ENCODE assay signal across 25 cellular contexts in genomic region chr15:74138642-74139041, GRCh38. TPM values are rescaled to one million over a fixed set of nuclear protein-coding genes. Genes with fewer than 3 reads are reported as not detected.
DNase-seq lines count a peak whose midpoint lies in the region; ATAC-seq, FAIRE-seq and TF ChIP-seq lines count a peak whose summit lies in the region.
"Had no signal": no experiment of that assay in that cellular context is flagged by ENCODE, and none has a peak within 500 bp of the region (broad histone marks: within the 10 kb centered on the region; RNA-seq: fewer than 3 reads in every experiment).

No MANE protein-coding gene starts in this region.

- peak overlapping the region; percentile 32; the same call in 1 of the 2 replicates for H2AK5ac ChIP-seq in H1 (ENCODE audit: low read depth, low read length)
- no peak overlapping the region for H2AK5ac ChIP-seq in trophoblast cell (ENCODE audit: low read length)

- no peak overlapping the region for H4K12ac ChIP-seq in trophoblast cell (ENCODE audit: low read depth, low read length)

- no peak overlapping the region for H2BK20ac ChIP-seq in H1 (ENCODE audit: low read length)

- H3K4me1 ChIP-seq in H1 (replicated peaks in 1 of 4; ENCODE audit: control insufficient read depth in 3 of 4, insufficient read depth in 4 of 4, low read length in 3 of 4): peaks cover 8 to 44% (median 25%) of the 10 kb centered on the region in 4 experiments
- H3K4me1 ChIP-seq in trophoblast cell (ENCODE audit: control insufficient read depth in 1 of 2, insufficient read depth in 2 of 2, low read length in 2 of 2): peaks cover 6 to 14% of the 10 kb centered on the region in 2 experiments
- H3K4me1 ChIP-seq in SK-N-SH (ENCODE audit: control insufficient read depth in 1 of 2, insufficient read depth in 2 of 2, low read depth in 1 of 2, low read length in 1 of 2): peaks cover 13 to 37% of the 10 kb centered on the region in 2 experiments; a peak in 3 of 4 replicates
- H3K4me1 ChIP-seq in lower lobe of right lung: peaks cover 18% of the 10 kb centered on the region

- H2BK5ac ChIP-seq in H1 (ENCODE audit: low read depth, low read length) (peak overlapping the region; percentile 28; the same call in 1 of the 2 replicates), trophoblast cell (ENCODE audit: low read depth, low read length, poor library complexity) (no peak overlapping the region)

- intact Hi-C loops in Right ventricle myocardium inferior (cut with DNase I) (loop anchor here (10.0 kb wide), 1 partner anchor 164 kb away; no protein-coding TSS in a partner anchor), lower lobe of right lung (cut with DNase I) (no loop called here)

- WGBS in H1 (ENCODE audit: extremely low coverage in 1 of 2, insufficient coverage in 1 of 2, insufficient read length in 1 of 2, insufficient replicate concordance in 2 of 2, low coverage in 1 of 2, low lambda C conversion rate in 2 of 2, missing lambda C conversion rate in 1 of 2), 2 experiments: 77% methylated on average over 4 of the region's 4 CpGs; no CpG with 5 or more reads in 1 of the 2 experiments
- no CpG with 5 or more reads among the region's 4 CpGs for WGBS in trophoblast cell (ENCODE audit: extremely low coverage, insufficient coverage, insufficient read length)
- WGBS in SK-N-SH (ENCODE audit: low lambda C conversion rate): 94% methylated on average over 3 of the region's 4 CpGs

- H3K79me1 ChIP-seq in H1 (ENCODE audit: low read depth, low read length) (no peaks in the 10 kb centered on the region), trophoblast cell (ENCODE audit: low read length) (no peaks in the 10 kb centered on the region)

- 0 out of 2 replicates have a peak overlapping the region, but pooled peaks have one; percentile 88 for H2BK15ac ChIP-seq in H1 (ENCODE audit: low read length)

- H3K27me3 ChIP-seq in H1 (replicated peaks in 1 of 4; ENCODE audit: control insufficient read depth in 3 of 4, extremely low read depth in 1 of 4, insufficient read depth in 3 of 4, low read length in 3 of 4) (peaks cover 31 to 56% (median 51%) of the 10 kb centered on the region in 4 experiments), trophoblast cell (ENCODE audit: insufficient read depth, low read length) (peaks cover 29% of the 10 kb centered on the region), SK-N-SH (ENCODE audit: insufficient read depth) (no peaks in the 10 kb centered on the region), lower lobe of right lung (ENCODE audit: low read depth) (peaks cover 56% of the 10 kb centered on the region)
- H3K27me3 ChIP-seq: BE2C had no signal

- H2BK12ac ChIP-seq in H1 (ENCODE audit: low read depth, low read length) (peak overlapping the region; percentile 72; the same call in 1 of the 2 replicates), trophoblast cell (ENCODE audit: low read length) (peak overlapping the region; percentile 13)

- H3K23ac ChIP-seq in H1 (ENCODE audit: insufficient read length): no peak overlapping the region
- H3K23ac ChIP-seq in trophoblast cell (ENCODE audit: low read length): no peak overlapping the region

- H2BK120ac ChIP-seq in H1 (replicated peaks; ENCODE audit: low read depth, low read length) (no peak overlapping the region), trophoblast cell (ENCODE audit: insufficient read depth, low read length, poor library complexity) (no peak overlapping the region)

- H3K23me2 ChIP-seq in H1 (ENCODE audit: low read depth, low read length): peaks cover 14% of the 10 kb centered on the region; the same call in 1 of the 2 replicates

- H4K5ac ChIP-seq in H1 (ENCODE audit: insufficient read length, low read depth, low read length): no peak overlapping the region

- H3K9ac ChIP-seq in H1 (replicated peaks in 1 of 4; ENCODE audit: extremely low read depth in 1 of 4, low read depth in 3 of 4, low read length in 3 of 4) (no peak overlapping the region), trophoblast cell (ENCODE audit: low read length) (no peak overlapping the region), SK-N-SH (no peak overlapping the region)
- H3K9ac ChIP-seq: BLaER1 treated with 17β-estradiol and CSF1 and Interleukin-3, amounts not matched to agents 10 nM and 100 nM had no signal

- no peak for TF ChIP-seq POLR2A in H1 (IDR thresholded peaks at IDR 0.05; ENCODE audit: control extremely low read depth in 1 of 2, low read depth in 2 of 2, low read length in 2 of 2)

- no peaks in the 10 kb centered on the region; a peak in 1 of 4 replicates for H3K9me3 ChIP-seq in H1 (ENCODE audit: insufficient read depth in 2 of 2, low read depth in 1 of 2, low read length in 1 of 2)
- peaks cover 11% of the 10 kb centered on the region for H3K9me3 ChIP-seq in trophoblast cell (ENCODE audit: insufficient read depth, low read depth, low read length)
- H3K9me3 ChIP-seq in SK-N-SH: no peaks in the 10 kb centered on the region
- no peaks in the 10 kb centered on the region for H3K9me3 ChIP-seq in lower lobe of right lung
- H3K9me3 ChIP-seq: A549, BE2C, HAP-1 had no signal

- H3K79me2 ChIP-seq in H1 (ENCODE audit: control insufficient read depth in 1 of 2, insufficient read depth in 2 of 2, low read length in 2 of 2) (no peaks in the 10 kb centered on the region), trophoblast cell (ENCODE audit: control insufficient read depth, insufficient read depth, low read length, poor library complexity) (no peaks in the 10 kb centered on the region), SK-N-SH (ENCODE audit: insufficient read depth) (no peaks in the 10 kb centered on the region)

- ATAC-seq in Right ventricle myocardium inferior: no peak
- no peak for ATAC-seq in lower lobe of right lung
- ATAC-seq: A549, GM12878, GM23338 had no signal

- H2AFZ ChIP-seq in H1 (ENCODE audit: low read length) (no peak overlapping the region), trophoblast cell (ENCODE audit: insufficient read depth, low read length, poor library complexity) (no peak overlapping the region), SK-N-SH (ENCODE audit: low read depth) (no peak overlapping the region)
- H2AFZ ChIP-seq: GM23338 had no signal

- no peak overlapping the region for H3K27ac ChIP-seq in H1 (ENCODE audit: low read depth, low read length)
- H3K27ac ChIP-seq in trophoblast cell (ENCODE audit: low read depth, low read length): no peak overlapping the region
- H3K27ac ChIP-seq in SK-N-SH (ENCODE audit: low read depth in 2 of 2, low read length in 1 of 2): peak overlapping the region in 1 of 2 experiments; percentile 51; a peak in 2 of 4 replicates
- H3K27ac ChIP-seq in lower lobe of right lung: no peak overlapping the region
- H3K27ac ChIP-seq: A549; BLaER1 treated with 17β-estradiol and CSF1 and Interleukin-3, amounts not matched to agents 10 nM and 100 nM had no signal

- CTCF ChIA-PET in H1 (lab: Charles Lee; ENCODE audit: partially characterized antibody): interaction anchor here (0.8 to 2.2 kb wide), 8 partner anchors 41 to 182 kb away, joined by 3 to 9 read pairs (median 4); no protein-coding TSS in a partner anchor
- CTCF ChIA-PET in SK-N-SH (lab: Yijun Ruan, JAX): interaction anchor here (1.1 kb wide), 1 partner anchor 11 kb away, joined by 5 read pairs; no protein-coding TSS in a partner anchor

- TF ChIP-seq RAD21 in H1 (IDR thresholded peaks at IDR 0.05 in 1 of 2, conservative IDR thresholded peaks at IDR 0.05 in 1 of 2; ENCODE audit: low read depth in 2 of 2, low read length in 2 of 2) (no peak), SK-N-SH (IDR thresholded peaks at IDR 0.05; ENCODE audit: low read length) (no peak)

- POLR2A ChIA-PET in H1 (lab: Charles Lee; ENCODE audit: partially characterized antibody) (interaction anchor here (1.1 kb wide), 1 partner anchor 169 kb away, joined by 3 read pairs; no protein-coding TSS in a partner anchor), SK-N-SH (lab: Yijun Ruan, JAX) (no interaction called here)

- H3K14ac ChIP-seq in H1 (ENCODE audit: insufficient read length): no peak overlapping the region
- no peak overlapping the region for H3K14ac ChIP-seq in trophoblast cell (ENCODE audit: low read length)

- H3K4me2 ChIP-seq in H1 (ENCODE audit: insufficient read depth in 1 of 2, low read depth in 2 of 2, low read length in 2 of 2): no peak overlapping the region
- H3K4me2 ChIP-seq in trophoblast cell (ENCODE audit: low read length): no peak overlapping the region
- H3K4me2 ChIP-seq in SK-N-SH: no peak overlapping the region
- H3K4me2 ChIP-seq: A549 had no signal

- no peak overlapping the region for H3K4me3 ChIP-seq in H1 (ENCODE audit: extremely low read depth in 1 of 4, insufficient read depth in 2 of 4, low read depth in 3 of 4, low read length in 4 of 4)
- H3K4me3 ChIP-seq in trophoblast cell (ENCODE audit: low read depth, low read length): no peak overlapping the region
- H3K4me3 ChIP-seq in SK-N-SH (ENCODE audit: low read depth in 2 of 2, low read length in 1 of 2): no peak overlapping the region
- H3K4me3 ChIP-seq in lower lobe of right lung: no peak overlapping the region
- H3K4me3 ChIP-seq: A549; BLaER1 treated with 17β-estradiol and CSF1 and Interleukin-3, amounts not matched to agents 10 nM and 100 nM; GM12878; GM23338; HAP-1 had no signal

- H3K4ac ChIP-seq in H1 (replicated peaks; ENCODE audit: insufficient read length, low read depth, low read length) (no peak overlapping the region), trophoblast cell (ENCODE audit: low read depth, low read length) (no peak overlapping the region)

- FAIRE-seq in H1 (lab: Jason Lieb, UNC): no peak
- FAIRE-seq: A549, GM12878, GM18507, H54 had no signal

- peak overlapping the region; percentile 62 for H4K91ac ChIP-seq in H1 (replicated peaks; ENCODE audit: insufficient read length, low read length)
- H4K91ac ChIP-seq in trophoblast cell (ENCODE audit: low read depth, low read length): no peak overlapping the region

- H3K36me3 ChIP-seq in H1 (ENCODE audit: control insufficient read depth in 2 of 4, insufficient read depth in 4 of 4, low read length in 3 of 4): no peaks in the 10 kb centered on the region
- no peaks in the 10 kb centered on the region for H3K36me3 ChIP-seq in trophoblast cell (ENCODE audit: control insufficient read depth in 1 of 2, insufficient read depth in 2 of 2, low read length in 2 of 2)
- H3K36me3 ChIP-seq in SK-N-SH (replicated peaks in 1 of 2; ENCODE audit: control insufficient read depth in 1 of 2, insufficient read depth in 2 of 2, low read length in 1 of 2): no peaks in the 10 kb centered on the region
- no peaks in the 10 kb centered on the region for H3K36me3 ChIP-seq in lower lobe of right lung
- H3K36me3 ChIP-seq: BE2C; BLaER1 treated with 17β-estradiol and CSF1 and Interleukin-3, amounts not matched to agents 10 nM and 100 nM; HAP-1 had no signal

- H3K56ac ChIP-seq in H1 (replicated peaks; ENCODE audit: insufficient read length, low read depth, low read length): no peak overlapping the region

- DNase-seq in D341Med (ENCODE audit: low spot score) (peak; percentile 9), H1 (ENCODE audit: low read depth in 1 of 2, low spot score in 2 of 2) (no peak), trophoblast cell (no peak), SK-N-SH (no peak), Right ventricle myocardium inferior (ENCODE audit: missing footprints) (no peak), lower lobe of right lung (no peak)
- DNase-seq: 8988T; ACHN; AML-193; BE2C; Calu3; CD4-positive, alpha-beta memory T cell; COR-L47; DMS153; DND-41; GDM1; HFFc6 had no signal

- H3K18ac ChIP-seq in H1 (ENCODE audit: extremely low read depth, low read length): no peak overlapping the region; the same call in 1 of the 2 replicates
- H3K18ac ChIP-seq in trophoblast cell (ENCODE audit: low read length): no peak overlapping the region

- no peak for TF ChIP-seq CTCF in H1 (IDR thresholded peaks at IDR 0.05; ENCODE audit: control extremely low read depth in 1 of 3, insufficient read depth in 1 of 3, low read depth in 1 of 3, low read length in 3 of 3)
- no peak for TF ChIP-seq CTCF in SK-N-SH (IDR thresholded peaks at IDR 0.05)
- no peak for TF ChIP-seq CTCF in lower lobe of right lung (IDR thresholded peaks at IDR 0.05)

- H3K9me2 ChIP-seq in SK-N-SH: no peaks in the 10 kb centered on the region

- TF ChIP-seq EP300 in H1 (IDR thresholded peaks at IDR 0.05; ENCODE audit: borderline replicate concordance in 1 of 2, low read depth in 2 of 2, low read length in 2 of 2) (no peak), SK-N-SH (IDR thresholded peaks at IDR 0.05; ENCODE audit: borderline replicate concordance in 1 of 2, low read depth in 1 of 2, low read length in 1 of 2) (no peak)

- H3F3A ChIP-seq in SK-N-SH (replicated peaks; ENCODE audit: insufficient read depth): peaks cover 7% of the 10 kb centered on the region

- peaks cover 0 to 1% of the 10 kb centered on the region in 2 experiments for H4K20me1 ChIP-seq in H1 (replicated peaks in 1 of 2; ENCODE audit: control insufficient read depth in 1 of 2, insufficient read depth in 2 of 2, low read length in 2 of 2)
- H4K20me1 ChIP-seq in SK-N-SH (ENCODE audit: insufficient read depth): no peaks in the 10 kb centered on the region

- H4K8ac ChIP-seq in H1 (ENCODE audit: extremely low read depth, insufficient read depth, low read length) (no peak overlapping the region), trophoblast cell (ENCODE audit: low read depth, low read length) (no peak overlapping the region)

RNA-seq across cellular contexts. Expression of gene ISLR2, which starts 8.3 kb away (rescaled TPM):
- total RNA-seq in H1 (2021; fragmentation: NEBNext Ultra II Directional; extraction: Animal tissue kit (Norgen Biotek cat#: 25700)): 0.23 and 0.58 TPM in 2 replicates
- polyA plus RNA-seq in H1 (2011; rRNA removed) (0.30 and 0.47 TPM in 2 replicates), SK-N-SH (2012; rRNA removed) (0.56 and 0.58 TPM in 2 replicates)
- 0.26 TPM for polyA plus RNA-seq in H1 (2011; cell fraction: cytosol; rRNA removed)
- polyA plus RNA-seq in H1 (2011; cell fraction: nucleus; rRNA removed): 0.31 TPM
- 0.36 to 1.2 TPM (median 0.37 TPM) in 4 replicates for polyA plus RNA-seq in H1 (2012, experiment 1 of 2)
- 0.18 TPM for polyA plus RNA-seq in H1 (2012, experiment 2 of 2)
- 1.2 TPM for polyA plus RNA-seq in H1 (2013, experiment 1 of 2)
- 0.81 TPM for polyA plus RNA-seq in H1 (2013, experiment 2 of 2)
- 0.19 and 0.29 TPM in 2 replicates for polyA minus RNA-seq in H1 (2011; rRNA and poly(A)+ RNA removed)
- not detected for polyA minus RNA-seq in H1 (2011; cell fraction: cytosol; rRNA and poly(A)+ RNA removed)
- 0.50 TPM for polyA minus RNA-seq in H1 (2011; cell fraction: nucleus; rRNA and poly(A)+ RNA removed)
- 0.03 TPM in 2 replicates for polyA plus RNA-seq in trophoblast cell (2013)
- 0.46 and 0.64 TPM in 2 replicates for polyA plus RNA-seq in SK-N-SH (2012; cell fraction: cytosol; rRNA removed)
- 0.45 and 1.1 TPM in 2 replicates for polyA plus RNA-seq in SK-N-SH (2012; cell fraction: nucleus; rRNA removed)
- total RNA-seq in Right ventricle myocardium inferior (1.3 TPM), lower lobe of right lung (1.2 TPM)
- total RNA-seq: Calu3; CD4-positive, alpha-beta memory T cell had no signal
- polyA plus RNA-seq: CD14-positive monocyte; CD4-positive, alpha-beta memory T cell had no signal

RNA-seq across cellular contexts. Expression of gene ISLR, which starts 34.9 kb away (rescaled TPM):
- 0.35 TPM in 1 of 2 replicates, not detected in the other for total RNA-seq in H1 (2021; fragmentation: NEBNext Ultra II Directional; extraction: Animal tissue kit (Norgen Biotek cat#: 25700))
- 0.29 and 0.82 TPM in 2 replicates for polyA plus RNA-seq in H1 (2011; rRNA removed)
- 0.27 TPM for polyA plus RNA-seq in H1 (2011; cell fraction: cytosol; rRNA removed)
- 1.0 TPM for polyA plus RNA-seq in H1 (2011; cell fraction: nucleus; rRNA removed)
- polyA plus RNA-seq in H1 (2012, experiment 1 of 2): 0.21 to 0.28 TPM (median 0.27 TPM) in 4 replicates
- polyA plus RNA-seq in H1 (2012, experiment 2 of 2): 0.35 TPM
- polyA plus RNA-seq in H1 (2013, experiment 1 of 2): 1.0 TPM
- polyA plus RNA-seq in H1 (2013, experiment 2 of 2): 0.98 TPM
- polyA minus RNA-seq in H1 (2011; rRNA and poly(A)+ RNA removed): 0.13 and 0.78 TPM in 2 replicates
- not detected for polyA minus RNA-seq in H1 (2011; cell fraction: cytosol; rRNA and poly(A)+ RNA removed)
- polyA minus RNA-seq in H1 (2011; cell fraction: nucleus; rRNA and poly(A)+ RNA removed): 0.90 TPM
- polyA plus RNA-seq in trophoblast cell (2013): 0.27 and 0.36 TPM in 2 replicates
- polyA plus RNA-seq in SK-N-SH (2012; rRNA removed): 3.4 and 7.3 TPM in 2 replicates
- polyA plus RNA-seq in SK-N-SH (2012; cell fraction: cytosol; rRNA removed): 1.9 and 3.0 TPM in 2 replicates
- polyA plus RNA-seq in SK-N-SH (2012; cell fraction: nucleus; rRNA removed): 1.7 and 1.9 TPM in 2 replicates
- total RNA-seq in Right ventricle myocardium inferior: 13.8 TPM
- total RNA-seq in lower lobe of right lung: 24.0 TPM
- total RNA-seq: Calu3; CD4-positive, alpha-beta memory T cell; GM23338 had no signal
- polyA plus RNA-seq: CD14-positive monocyte; CD4-positive, alpha-beta memory T cell had no signal

RNA-seq across cellular contexts. Expression of gene GOLGA6A, which starts 56.3 kb away (rescaled TPM):
- total RNA-seq in H1 (2021; fragmentation: NEBNext Ultra II Directional; extraction: Animal tissue kit (Norgen Biotek cat#: 25700)): 0.80 and 3.3 TPM in 2 replicates
- polyA plus RNA-seq in H1 (2011; rRNA removed): 1.0 and 2.1 TPM in 2 replicates
- polyA plus RNA-seq in H1 (2011; cell fraction: cytosol; rRNA removed): 1.0 TPM
- polyA plus RNA-seq in H1 (2011; cell fraction: nucleus; rRNA removed): 3.6 TPM
- 1.4 to 3.3 TPM (median 2.4 TPM) in 4 replicates for polyA plus RNA-seq in H1 (2012, experiment 1 of 2)
- polyA plus RNA-seq in H1 (2012, experiment 2 of 2): not detected
- 2.3 TPM for polyA plus RNA-seq in H1 (2013, experiment 1 of 2)
- 1.9 TPM for polyA plus RNA-seq in H1 (2013, experiment 2 of 2)
- polyA minus RNA-seq in H1 (2011; rRNA and poly(A)+ RNA removed): 0.51 and 1.7 TPM in 2 replicates
- 2.9 TPM for polyA minus RNA-seq in H1 (2011; cell fraction: cytosol; rRNA and poly(A)+ RNA removed)
- 3.5 TPM for polyA minus RNA-seq in H1 (2011; cell fraction: nucleus; rRNA and poly(A)+ RNA removed)
- 0.48 and 0.58 TPM in 2 replicates for polyA plus RNA-seq in trophoblast cell (2013)
- not detected in 2 replicates for polyA plus RNA-seq in SK-N-SH (2012; rRNA removed)
- polyA plus RNA-seq in SK-N-SH (2012; cell fraction: cytosol; rRNA removed): not detected in 2 replicates
- 0.02 TPM in 2 replicates for polyA plus RNA-seq in SK-N-SH (2012; cell fraction: nucleus; rRNA removed)
- not detected for total RNA-seq in Right ventricle myocardium inferior
- not detected for total RNA-seq in lower lobe of right lung
- total RNA-seq: Calu3, GM12878, HFFc6 had no signal
- polyA plus RNA-seq: CD14-positive monocyte; CD4-positive, alpha-beta memory T cell; GM12878 had no signal

Comparison
In these comparisons a context has a peak if more than half of its experiments do, and no peak if none do; other contexts are left out.
1. RNA of gene ISLR, which starts 34.9 kb away (total RNA-seq): 24.0 TPM in lower lobe of right lung (single experiment) and 13.8 TPM in Right ventricle myocardium inferior (single experiment); 0.35 TPM in H1; every median in the first group is over 10 times any median in the second.